In the genomic region with DNA sequence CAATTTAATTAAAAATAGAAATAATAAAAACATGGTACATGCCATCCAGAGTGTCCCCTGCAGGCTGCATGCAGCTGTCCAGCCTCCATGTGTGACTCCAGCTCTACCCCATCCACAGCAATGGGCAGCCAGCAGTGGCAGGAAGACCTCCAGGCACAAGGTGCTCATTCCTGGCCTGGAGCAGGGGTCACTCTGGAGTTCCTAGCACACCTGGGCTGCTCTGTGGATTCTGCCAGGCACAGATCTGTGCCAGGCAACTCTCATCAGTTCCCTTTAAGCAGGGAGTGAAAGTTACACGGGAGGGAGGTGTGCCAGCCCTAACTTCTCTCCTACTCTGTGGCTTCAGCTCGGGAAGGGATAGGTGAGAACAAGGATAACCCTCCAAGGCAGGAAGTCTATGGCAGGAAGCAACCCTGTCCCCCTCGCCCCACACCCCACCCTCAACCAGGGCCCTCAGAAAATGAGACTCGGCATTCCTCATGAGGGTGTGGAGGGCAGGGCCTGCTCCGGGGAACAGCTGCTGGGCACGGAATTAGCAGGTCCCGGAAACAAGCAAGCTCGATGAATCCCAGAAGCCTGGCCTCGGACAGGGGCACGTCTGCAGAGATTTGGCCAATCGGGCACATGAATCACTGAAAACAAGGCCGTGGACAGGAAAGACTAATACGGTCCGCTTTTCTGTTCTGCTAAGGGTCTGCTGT, we compare ENCODE assay signal across 14 cellular contexts. TPM values are rescaled to one million over a fixed set of nuclear protein-coding genes. Genes with fewer than 3 reads are reported as not detected.
DNase-seq lines count a peak whose midpoint lies in the region; ATAC-seq and TF ChIP-seq lines count a peak whose summit lies in the region.
"Had no signal": no experiment of that assay in that cellular context is flagged by ENCODE, and none has a peak within 500 bp of the region (broad histone marks: within the 10 kb centered on the region; RNA-seq: fewer than 3 reads in every experiment).

No MANE protein-coding gene starts in this region.

- H3K79me2 ChIP-seq in MM.1S (ENCODE audit: low read length) = no peaks in the 10 kb centered on the region

- H3K27me3 Mint-ChIP-seq in activated T-cell treated with anti-CD3 and anti-CD28 coated beads, Interleukin-2, amount 50 U/mL, for 72 hours (ENCODE audit: low read depth) = peaks cover 24% of the 10 kb centered on the region

- H3K36me3 Mint-ChIP-seq in activated T-cell treated with anti-CD3 and anti-CD28 coated beads, Interleukin-2, amount 50 U/mL, for 72 hours (ENCODE audit: insufficient read depth in 2 of 2) = no peaks in the 10 kb centered on the region

- ATAC-seq in mucosa of descending colon (peak; percentile 95), GM21528 (IDR thresholded peaks at IDR 0.05; ENCODE audit: low FRiP score, unreplicated experiment) (no peak)
- no peak for ATAC-seq in activated T-cell treated with anti-CD3 and anti-CD28 coated beads, Interleukin-2, amount 50 U/mL, for 72 hours (replicated peaks in 1 of 2)

- TF ChIP-seq CTCF in coronary artery (IDR thresholded peaks at IDR 0.05) (no peak), mucosa of descending colon (IDR thresholded peaks at IDR 0.05) (no peak), MM.1S (IDR thresholded peaks at IDR 0.05; ENCODE audit: low read length) (no peak)

- H3K9me3 Mint-ChIP-seq in activated T-cell treated with anti-CD3 and anti-CD28 coated beads, Interleukin-2, amount 50 U/mL, for 72 hours = no peaks in the 10 kb centered on the region
- H3K9me3 Mint-ChIP-seq: activated B cell treated with CpG ODN at 0.5 μM for 24 hours; CD4-positive, alpha-beta T cell had no signal

- no peaks in the 10 kb centered on the region for H3K9me2 ChIP-seq in MM.1S (replicated peaks; ENCODE audit: insufficient read depth, low read length)

- no peaks in the 10 kb centered on the region for H3K4me1 Mint-ChIP-seq in activated T-cell treated with anti-CD3 and anti-CD28 coated beads, Interleukin-2, amount 50 U/mL, for 72 hours (ENCODE audit: low read depth)
- H3K4me1 Mint-ChIP-seq: activated B cell treated with CpG ODN at 0.5 μM for 24 hours had no signal

- H3K27me3 ChIP-seq in stomach smooth muscle (ENCODE audit: control insufficient read depth in 1 of 2, insufficient read depth in 2 of 2, low read length in 2 of 2) (no peaks in the 10 kb centered on the region), MM.1S (replicated peaks; ENCODE audit: insufficient read depth, low read length) (no peaks in the 10 kb centered on the region)
- H3K27me3 ChIP-seq: suprapubic skin had no signal

- H3K9me3 ChIP-seq in mucosa of descending colon (no peaks in the 10 kb centered on the region), stomach smooth muscle (ENCODE audit: control insufficient read depth in 2 of 2, low read length in 2 of 2) (no peaks in the 10 kb centered on the region), MM.1S (replicated peaks; ENCODE audit: insufficient read depth, low read length) (no peaks in the 10 kb centered on the region)
- H3K9me3 ChIP-seq: suprapubic skin had no signal

- H3K36me3 ChIP-seq in mucosa of descending colon (ENCODE audit: low read depth) (no peaks in the 10 kb centered on the region), stomach smooth muscle (ENCODE audit: control insufficient read depth in 2 of 2, insufficient read depth in 2 of 2, low read length in 2 of 2) (peaks cover 5% of the 10 kb centered on the region in 2 donors), MM.1S (replicated peaks; ENCODE audit: insufficient read depth, low read length) (no peaks in the 10 kb centered on the region)
- H3K36me3 ChIP-seq: suprapubic skin had no signal

- H2AFZ ChIP-seq in MM.1S (ENCODE audit: low read length) = no peak overlapping the region

- peak; percentile 87 for DNase-seq in LoVo (ENCODE audit: low spot score)
- DNase-seq in coronary artery (ENCODE audit: low spot score) = peak; percentile 83
- DNase-seq in mucosa of descending colon = peak; percentile 48 to 68 (median 65)
- no peak for DNase-seq in MM.1S
- no peak for DNase-seq in activated T-cell treated with anti-CD3 and anti-CD28 coated beads, Interleukin-2, amount 50 U/mL, for 72 hours
- no peak for DNase-seq in NCI-H2029 treated with DMSO at 0.1 percent for 48 hours (lab: John Stamatoyannopoulos, UW)
- DNase-seq: activated B cell treated with CpG ODN at 0.5 μM for 24 hours; CD4-positive, alpha-beta T cell; NCI-H1436 treated with DMSO at 0.1 percent for 48 hours; NCI-H82 had no signal

- no peak overlapping the region for H3K27ac Mint-ChIP-seq in activated T-cell treated with anti-CD3 and anti-CD28 coated beads, Interleukin-2, amount 50 U/mL, for 72 hours
- H3K27ac Mint-ChIP-seq: activated B cell treated with CpG ODN at 0.5 μM for 24 hours; CD4-positive, alpha-beta T cell had no signal

- H3K27ac ChIP-seq in coronary artery = peak overlapping the region; percentile 31 to 82
- peak overlapping the region; percentile 80 for H3K27ac ChIP-seq in stomach smooth muscle (ENCODE audit: low read length)
- H3K27ac ChIP-seq in MM.1S (ENCODE audit: low read length) = no peak overlapping the region
- H3K27ac ChIP-seq: SK-N-MC, suprapubic skin had no signal

- H3F3A ChIP-seq in MM.1S (ENCODE audit: insufficient read depth, low read length) = no peaks in the 10 kb centered on the region

- H3K4me3 Mint-ChIP-seq in activated T-cell treated with anti-CD3 and anti-CD28 coated beads, Interleukin-2, amount 50 U/mL, for 72 hours = no peak overlapping the region
- H3K4me3 Mint-ChIP-seq: activated B cell treated with CpG ODN at 0.5 μM for 24 hours; CD4-positive, alpha-beta T cell had no signal

- no peak overlapping the region for H3K4me2 ChIP-seq in MM.1S (ENCODE audit: low read depth, low read length)

- no peaks in the 10 kb centered on the region for H3K4me1 ChIP-seq in mucosa of descending colon (ENCODE audit: low read depth)
- H3K4me1 ChIP-seq in stomach smooth muscle (ENCODE audit: control insufficient read depth, insufficient read depth, low read length) = peaks cover 70% of the 10 kb centered on the region
- H3K4me1 ChIP-seq in MM.1S (ENCODE audit: low read length) = no peaks in the 10 kb centered on the region

- H4K20me1 ChIP-seq in MM.1S (ENCODE audit: insufficient read depth, low read length) = no peaks in the 10 kb centered on the region

- H3K4me3 ChIP-seq in coronary artery = peak overlapping the region; percentile 53
- no peak overlapping the region for H3K4me3 ChIP-seq in mucosa of descending colon
- H3K4me3 ChIP-seq in stomach smooth muscle (ENCODE audit: low read length in 2 of 2) = peak overlapping the region; percentile 49 to 60
- H3K4me3 ChIP-seq in MM.1S (ENCODE audit: low read length) = no peak overlapping the region
- H3K4me3 ChIP-seq: SK-N-MC, suprapubic skin had no signal

- H3K9ac ChIP-seq in stomach smooth muscle (ENCODE audit: low read length in 2 of 2) (peak overlapping the region; percentile 64 to 71), MM.1S (ENCODE audit: low read length) (no peak overlapping the region)

- intact Hi-C loops in mucosa of descending colon (cut with DNase I, micrococcal nuclease) = no loop called here

RNA-seq across cellular contexts. Expression of a gene that starts 10.0 kb away (rescaled TPM):
- total RNA-seq in mucosa of descending colon = 10 to 100 TPM in 1 of 3 donors, 1 to 10 TPM in 2; 2.3 to 87.3 (median 8.3) TPM
- total RNA-seq in activated T-cell treated with anti-CD3 and anti-CD28 coated beads, Interleukin-2, amount 50 U/mL, for 72 hours = under 1 TPM; 0.29 to 0.46 TPM
- total RNA-seq: activated B cell treated with CpG ODN at 0.5 μM for 24 hours; CD4-positive, alpha-beta T cell had no signal

RNA-seq across cellular contexts. Expression of a gene that starts 33.6 kb away (rescaled TPM):
- total RNA-seq in mucosa of descending colon = 10 to 100 TPM; 32.1 to 40.1 (median 32.5) TPM
- total RNA-seq in activated T-cell treated with anti-CD3 and anti-CD28 coated beads, Interleukin-2, amount 50 U/mL, for 72 hours = 10 to 100 TPM; 47.1 to 47.5 TPM

Comparison
In these comparisons a context has a peak if more than half of its experiments do, and no peak if none do; other contexts are left out.
1. DNase-seq: peak in LoVo (single experiment), coronary artery (single experiment) and mucosa of descending colon (3 of 3); none in MM.1S (single experiment), activated T-cell treated with anti-CD3 and anti-CD28 coated beads, Interleukin-2, amount 50 U/mL, for 72 hours (0 of 2) and NCI-H2029 treated with DMSO at 0.1 percent for 48 hours (single experiment).
2. H3K4me3 ChIP-seq: peak in coronary artery (single experiment) and stomach smooth muscle (2 of 2); none in mucosa of descending colon (single experiment) and MM.1S (single experiment).